In the genomic region with DNA sequence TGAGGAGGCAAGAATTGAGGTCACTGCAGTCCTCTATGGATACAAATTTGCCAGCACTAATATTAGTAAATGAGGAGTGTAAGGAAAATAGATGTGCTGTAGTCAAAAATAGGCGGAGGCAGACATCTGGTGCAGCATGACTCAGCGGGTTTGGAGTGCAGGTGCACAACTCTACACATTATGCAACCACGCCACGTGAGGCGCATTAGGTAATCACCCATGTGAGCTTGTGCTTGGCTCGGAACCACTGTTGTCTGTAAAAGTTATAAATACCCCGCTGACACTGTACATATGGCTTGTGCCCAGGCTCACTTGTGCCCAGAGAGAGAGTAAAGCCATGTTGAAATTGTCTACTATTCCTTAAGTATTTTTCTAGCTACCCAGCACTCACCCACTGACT, we compare ENCODE assay signal across 10 cellular contexts.
A peak's percentile ranks its signal among the peaks of the same experiment; 100 is the strongest.
DNase-seq lines count a peak whose midpoint lies in the region; ATAC-seq and TF ChIP-seq lines count a peak whose summit lies in the region.
"Had no signal": no experiment of that assay in that cellular context is flagged by ENCODE, and none has a peak within 500 bp of the region (broad histone marks: within the 10 kb centered on the region; RNA-seq: fewer than 3 reads in every experiment).

No MANE protein-coding gene starts in this region.

- H3K27ac ChIP-seq in HCT116 (ENCODE audit: low read depth, low read length): no peak overlapping the region
- no peak overlapping the region for H3K27ac ChIP-seq in WERI-Rb-1

- H4K20me1 ChIP-seq in HCT116 (ENCODE audit: insufficient read depth): no peaks in the 10 kb centered on the region

- H3K9me2 ChIP-seq in HCT116 (ENCODE audit: insufficient read depth): no peaks in the 10 kb centered on the region

- no peak for TF ChIP-seq RAD21 in HCT116 (IDR thresholded peaks at IDR 0.05; ENCODE audit: low read depth)

- ATAC-seq in HCT116: no peak
- ATAC-seq: Right ventricle myocardium inferior had no signal

- intact Hi-C loops in HCT116 (cut with micrococcal nuclease): no loop called here

- TF ChIP-seq CTCF in HCT116 (IDR thresholded peaks at IDR 0.05 in 2 of 3, conservative IDR thresholded peaks at IDR 0.05 in 1 of 3; ENCODE audit: borderline replicate concordance in 1 of 3, insufficient read depth in 1 of 3, low read depth in 2 of 3, low read length in 2 of 3): no peak
- no peak for TF ChIP-seq CTCF in WERI-Rb-1 (IDR thresholded peaks at IDR 0.05; ENCODE audit: low read depth, low read length)

- CTCF ChIA-PET in HCT116 (lab: Charles Lee): no interaction called here

- POLR2A ChIA-PET in HCT116 (lab: Charles Lee): no interaction called here

- DNase-seq in COR-L47 (lab: John Stamatoyannopoulos, UW) (peak; percentile 2), HCT116 (ENCODE audit: low read depth, low spot score) (peak; percentile 10), WERI-Rb-1 (peak; percentile 20), left kidney (ENCODE audit: low read depth, low spot score) (peak; percentile 11), ecto neural progenitor cell (ENCODE audit: low spot score) (no peak), NCI-H2227 (lab: John Stamatoyannopoulos, UW; ENCODE audit: unreplicated experiment) (no peak), DMS79 (lab: John Stamatoyannopoulos, UW) (no peak)
- DNase-seq: activated CD8-positive, alpha-beta memory T cell treated with anti-CD3 and anti-CD28 coated beads, Interleukin-2, amount 50 U/mL, for 4 hours; NCI-H2227 treated with DMSO at 0.1 percent for 48 hours had no signal

- RAD21 ChIA-PET in HCT116 (lab: Charles Lee; ENCODE audit: low non-redundant PET in 1 of 2, low total read pairs in 2 of 2, uncharacterized antibody in 2 of 2, unreplicated experiment in 2 of 2): no interaction called here

- TF ChIP-seq POLR2A in HCT116 (IDR thresholded peaks at IDR 0.05; ENCODE audit: borderline replicate concordance, extremely low read depth, insufficient read depth, insufficient read length): no peak

- H3K4me3 ChIP-seq in HCT116 (replicated peaks in 1 of 2; ENCODE audit: low read depth in 1 of 2, low read length in 2 of 2) (no peak overlapping the region), WERI-Rb-1 (ENCODE audit: low read depth, low read length) (no peak overlapping the region)

- H2AFZ ChIP-seq in HCT116 (ENCODE audit: low read depth, low read length, poor library complexity, severe bottlenecking): no peak overlapping the region

- no peaks in the 10 kb centered on the region for H3K36me3 ChIP-seq in HCT116 (ENCODE audit: control insufficient read depth in 1 of 2, insufficient read depth in 2 of 2, low read length in 2 of 2)
- H3K36me3 ChIP-seq in WERI-Rb-1: no peaks in the 10 kb centered on the region

- H3K27me3 ChIP-seq in HCT116 (ENCODE audit: insufficient read depth, low read length) (no peaks in the 10 kb centered on the region), WERI-Rb-1 (ENCODE audit: insufficient read depth, low read depth, severe bottlenecking) (no peaks in the 10 kb centered on the region)

- no TSS peak for BruUV-seq in HCT116 (replicated peaks; lab: Mats Ljungman, UMichigan)

- H3K9ac ChIP-seq in HCT116 (ENCODE audit: low read length): no peak overlapping the region

- H3K79me2 ChIP-seq in HCT116 (ENCODE audit: insufficient read depth, low read length): no peaks in the 10 kb centered on the region

- H3K4me1 ChIP-seq in HCT116 (ENCODE audit: control insufficient read depth in 1 of 2, insufficient read depth in 2 of 2, low read length in 2 of 2): 0 out of 4 replicates have a peak, but pooled peaks cover 0 to 4% of the 10 kb centered on the region in 2 experiments

- H3K9me3 ChIP-seq in HCT116 (ENCODE audit: control insufficient read depth in 1 of 2, insufficient read depth in 1 of 2, low read depth in 1 of 2, low read length in 2 of 2) (peaks cover 10 to 14% of the 10 kb centered on the region in 2 experiments; a peak in 2 of 4 replicates), WERI-Rb-1 (ENCODE audit: severe bottlenecking) (peaks cover 5% of the 10 kb centered on the region)

- H3K4me2 ChIP-seq in HCT116 (ENCODE audit: low read length): no peak overlapping the region

TF ChIP-seq in HCT116, 20 proteins besides CTCF, POLR2A, EP300 and RAD21:
- TF ChIP-seq CBX3 (IDR thresholded peaks at IDR 0.05; ENCODE audit: low read depth): 0 out of 2 replicates have a peak, but pooled peaks have one; percentile 35
- TF ChIP-seq YY1 (IDR thresholded peaks at IDR 0.05; ENCODE audit: extremely low read depth, insufficient replicate concordance, low read depth, low read length): no peak

Comparison
In these comparisons a context has a peak if more than half of its experiments do, and no peak if none do; other contexts are left out.
1. DNase-seq: peak in COR-L47 (single experiment), HCT116 (single experiment), WERI-Rb-1 (single experiment) and left kidney (single experiment); none in ecto neural progenitor cell (single experiment), NCI-H2227 (single experiment) and DMS79 (single experiment).